In genomic region chr21:42542596-42542995, GRCh38 we compare ENCODE assay signal across 15 cellular contexts. TPM values are rescaled to one million over a fixed set of nuclear protein-coding genes. Genes with fewer than 3 reads are reported as not detected.
DNase-seq lines count a peak whose midpoint lies in the region; TF ChIP-seq lines count a peak whose summit lies in the region.
"Had no signal": no experiment of that assay in that cellular context is flagged by ENCODE, and none has a peak within 500 bp of the region (broad histone marks: within the 10 kb centered on the region; RNA-seq: fewer than 3 reads in every experiment).

No MANE protein-coding gene starts in this region.

- H3K9ac ChIP-seq in BLaER1: no peak overlapping the region

- no peak for TF ChIP-seq POLR2A in lower leg skin (IDR thresholded peaks at IDR 0.05)

- no peak overlapping the region for H3K27ac ChIP-seq in BLaER1
- H3K27ac ChIP-seq in VCaP: 0 out of 2 replicates have a peak overlapping the region, but pooled peaks have one; percentile 97
- H3K27ac ChIP-seq: HL-60 had no signal

- peaks cover 48% of the 10 kb centered on the region for H3K4me1 ChIP-seq in BLaER1

- DNase-seq in posterior vena cava (ENCODE audit: low spot score) (peak; percentile 60), lower leg skin (ENCODE audit: low spot score in 2 of 2) (no peak), NCI-H1436 treated with DMSO at 0.1 percent for 48 hours (lab: John Stamatoyannopoulos, UW) (no peak), activated gamma-delta T cell (lab: John Stamatoyannopoulos, UW) (no peak)
- DNase-seq: ACHN; CD4-positive, alpha-beta memory T cell; DMS153; DMS79; GDM1; HCEC 1CT had no signal

- 84 to 87% methylated on average over 10 of the region's 10 CpGs for WGBS in lower leg skin, 2 donors

- peak overlapping the region; percentile 29; the same call in 1 of the 2 replicates for H3K4me2 ChIP-seq in BLaER1
- H3K4me2 ChIP-seq: GM23338 had no signal

- no peaks in the 10 kb centered on the region for H3K9me3 ChIP-seq in BLaER1

- H3K36me3 ChIP-seq in BLaER1: peaks cover 78% of the 10 kb centered on the region

- intact Hi-C loops in posterior vena cava (cut with DNase I) (no loop called here), lower leg skin (cut with DNase I; ENCODE audit: low total_unique reads) (no loop called here)

- TF ChIP-seq CTCF in VCaP (conservative IDR thresholded peaks at IDR 0.05) (no peak), lower leg skin (IDR thresholded peaks at IDR 0.05) (no peak)

- H3K4me3 ChIP-seq in BLaER1 (no peak overlapping the region), lower leg skin (ENCODE audit: low read depth, poor library complexity, severe bottlenecking) (no peak overlapping the region)
- H3K4me3 ChIP-seq: GM23338 had no signal

- H4K20me1 ChIP-seq in BLaER1: peaks cover 41% of the 10 kb centered on the region

- no peaks in the 10 kb centered on the region for H3K27me3 ChIP-seq in BLaER1

RNA-seq across cellular contexts. Expression of gene SLC37A1, which starts 28.9 kb away (rescaled TPM):
- total RNA-seq in posterior vena cava: 1 to 10 TPM; 5.2 to 6.0 TPM
- total RNA-seq in lower leg skin: 10 to 100 TPM in 3 of 4 donors, 1 to 10 TPM in 1; 7.4 to 19.2 (median 16.9) TPM

RNA-seq across cellular contexts. Expression of gene RSPH1, which starts 46.6 kb away (rescaled TPM):
- total RNA-seq in posterior vena cava (under 1 TPM in 1 of 2 donors, not detected in 1; 0.19 TPM), lower leg skin (1 to 10 TPM in 3 of 4 donors, under 1 TPM in 1; 0.34 to 3.7 (median 2.1) TPM)
- total RNA-seq: CD4-positive, alpha-beta memory T cell; GM23338; HT1080 had no signal
